ENCODE assay signal across 11 cellular contexts in genomic region chr6:111731404-111732195, GRCh38.
A peak's percentile ranks its signal among the peaks of the same experiment; 100 is the strongest.
DNase-seq lines count a peak whose midpoint lies in the region; ATAC-seq and TF ChIP-seq lines count a peak whose summit lies in the region.
"Had no signal": no experiment of that assay in that cellular context is flagged by ENCODE, and none has a peak within 500 bp of the region (broad histone marks: within the 10 kb centered on the region; RNA-seq: fewer than 3 reads in every experiment).

No MANE protein-coding gene starts in this region.

- POLR2A ChIA-PET in WTC11 (lab: Charles Lee), result no interaction called here

- peak overlapping the region; percentile 25; the same call in 1 of the 2 replicates for H3K9ac ChIP-seq in iPS-20b (ENCODE audit: low read depth, low read length)

- H3K4me1 ChIP-seq in iPS-20b (ENCODE audit: insufficient read depth, low read length), result peaks cover 14% of the 10 kb centered on the region

- peak; percentile 64 for ATAC-seq in WTC11
- peak; percentile 72 for ATAC-seq in stimulated activated effector memory CD8-positive, alpha-beta T cell treated with anti-CD3 and anti-CD28 coated beads, Interleukin-12 subunit alpha, Interleukin-12 subunit beta, amount 100 ng/mL, for 72 hours
- ATAC-seq in esophagus mucosa, result no peak
- no peak for ATAC-seq in left colon
- ATAC-seq: gastroesophageal sphincter had no signal

- peaks cover 47% of the 10 kb centered on the region for H3K4me1 Mint-ChIP-seq in activated CD4-positive, alpha-beta T cell treated with anti-CD3 and anti-CD28 coated beads, Interleukin-2, amount 10 ng/mL, durations not matched to agents 24 days and 14 days
- H3K4me1 Mint-ChIP-seq in WTC11, result peaks cover 31% of the 10 kb centered on the region
- peaks cover 96% of the 10 kb centered on the region for H3K4me1 Mint-ChIP-seq in stimulated activated effector memory CD8-positive, alpha-beta T cell treated with anti-CD3 and anti-CD28 coated beads, Interleukin-12 subunit alpha, Interleukin-12 subunit beta, amount 100 ng/mL, for 72 hours

- H3K4me3 ChIP-seq in iPS-20b (ENCODE audit: low read length), result peak overlapping the region; percentile 19; the same call in 1 of the 2 replicates
- H3K4me3 ChIP-seq: gastroesophageal sphincter had no signal

- intact Hi-C loops in activated CD4-positive, alpha-beta T cell treated with anti-CD3 and anti-CD28 coated beads, Interleukin-2, amount 10 ng/mL, durations not matched to agents 24 days and 14 days (cut with micrococcal nuclease), result no loop called here
- intact Hi-C loops in left colon (cut with DNase I, micrococcal nuclease), result no loop called here

- DNase-seq in activated CD4-positive, alpha-beta T cell treated with anti-CD3 and anti-CD28 coated beads, Interleukin-2, amount 10 ng/mL, durations not matched to agents 24 days and 14 days, result no peak
- DNase-seq in activated CD4-positive, alpha-beta T cell treated with anti-CD3 and anti-CD28 coated beads, Interleukin-2, amount 50 U/mL, for 48 hours, result no peak
- no peak for DNase-seq in WTC11 (ENCODE audit: low spot score)
- DNase-seq in stimulated activated effector memory CD8-positive, alpha-beta T cell treated with anti-CD3 and anti-CD28 coated beads, Interleukin-12 subunit alpha, Interleukin-12 subunit beta, amount 100 ng/mL, for 72 hours (ENCODE audit: low spot score in 2 of 2), result no peak
- DNase-seq in HPDE6-E6E7 (ENCODE audit: extremely low spot score), result no peak
- no peak for DNase-seq in left colon
- DNase-seq: HFFc6, NCI-H2081 treated with DMSO at 0.1 percent for 48 hours had no signal

- H3K36me3 Mint-ChIP-seq in activated CD4-positive, alpha-beta T cell treated with anti-CD3 and anti-CD28 coated beads, Interleukin-2, amount 10 ng/mL, durations not matched to agents 24 days and 14 days (ENCODE audit: low read depth), result peaks cover 75% of the 10 kb centered on the region
- H3K36me3 Mint-ChIP-seq in WTC11, result peaks cover 26% of the 10 kb centered on the region
- peaks cover 98% of the 10 kb centered on the region for H3K36me3 Mint-ChIP-seq in stimulated activated effector memory CD8-positive, alpha-beta T cell treated with anti-CD3 and anti-CD28 coated beads, Interleukin-12 subunit alpha, Interleukin-12 subunit beta, amount 100 ng/mL, for 72 hours

- CTCF ChIA-PET in WTC11 (lab: Charles Lee), result no interaction called here

- no peak overlapping the region for H3K4me3 Mint-ChIP-seq in activated CD4-positive, alpha-beta T cell treated with anti-CD3 and anti-CD28 coated beads, Interleukin-2, amount 10 ng/mL, durations not matched to agents 24 days and 14 days
- H3K4me3 Mint-ChIP-seq in WTC11, result 0 out of 2 replicates have a peak overlapping the region, but pooled peaks have one; percentile 5
- peak overlapping the region; percentile 25 for H3K4me3 Mint-ChIP-seq in stimulated activated effector memory CD8-positive, alpha-beta T cell treated with anti-CD3 and anti-CD28 coated beads, Interleukin-12 subunit alpha, Interleukin-12 subunit beta, amount 100 ng/mL, for 72 hours
- H3K4me3 Mint-ChIP-seq: HFFc6 had no signal

- peaks cover 11% of the 10 kb centered on the region for H3K9me3 ChIP-seq in iPS-20b (ENCODE audit: insufficient read depth, low read depth, low read length)

- no peak for TF ChIP-seq CTCF in WTC11 (IDR thresholded peaks at IDR 0.05)

- H3K27me3 ChIP-seq in iPS-20b (ENCODE audit: insufficient read depth, low read length), result no peaks in the 10 kb centered on the region
- H3K27me3 ChIP-seq: gastroesophageal sphincter had no signal

- H3K27ac Mint-ChIP-seq in activated CD4-positive, alpha-beta T cell treated with anti-CD3 and anti-CD28 coated beads, Interleukin-2, amount 10 ng/mL, durations not matched to agents 24 days and 14 days, result peak overlapping the region; percentile 64
- peak overlapping the region; percentile 83 for H3K27ac Mint-ChIP-seq in WTC11
- H3K27ac Mint-ChIP-seq in stimulated activated effector memory CD8-positive, alpha-beta T cell treated with anti-CD3 and anti-CD28 coated beads, Interleukin-12 subunit alpha, Interleukin-12 subunit beta, amount 100 ng/mL, for 72 hours, result peak overlapping the region; percentile 93
- H3K27ac Mint-ChIP-seq: HFFc6 had no signal

- H3K27me3 Mint-ChIP-seq in activated CD4-positive, alpha-beta T cell treated with anti-CD3 and anti-CD28 coated beads, Interleukin-2, amount 10 ng/mL, durations not matched to agents 24 days and 14 days, result no peaks in the 10 kb centered on the region
- H3K27me3 Mint-ChIP-seq in WTC11 (ENCODE audit: low read depth), result no peaks in the 10 kb centered on the region

- peaks cover 7% of the 10 kb centered on the region for H3K9me3 Mint-ChIP-seq in activated CD4-positive, alpha-beta T cell treated with anti-CD3 and anti-CD28 coated beads, Interleukin-2, amount 10 ng/mL, durations not matched to agents 24 days and 14 days
- peaks cover 25% of the 10 kb centered on the region for H3K9me3 Mint-ChIP-seq in WTC11
- H3K9me3 Mint-ChIP-seq in stimulated activated effector memory CD8-positive, alpha-beta T cell treated with anti-CD3 and anti-CD28 coated beads, Interleukin-12 subunit alpha, Interleukin-12 subunit beta, amount 100 ng/mL, for 72 hours, result no peaks in the 10 kb centered on the region

- H3K36me3 ChIP-seq in iPS-20b (ENCODE audit: insufficient read depth, low read depth, low read length), result peaks cover 14% of the 10 kb centered on the region
- H3K36me3 ChIP-seq: gastroesophageal sphincter had no signal

- H3K27ac ChIP-seq in iPS-20b (ENCODE audit: low read length), result peak overlapping the region; percentile 18

TF ChIP-seq in WTC11, 78 proteins besides CTCF, POLR2A, EP300 and RAD21 (continues in another document):
- TF ChIP-seq FOXP1 (CRISPR knock-in tag; IDR thresholded peaks at IDR 0.05; ENCODE audit: borderline replicate concordance), result no peak
- no peak for TF ChIP-seq FOXK1 (CRISPR knock-in tag; IDR thresholded peaks at IDR 0.05)
- TF ChIP-seq STAT6 (CRISPR knock-in tag; conservative IDR thresholded peaks at IDR 0.05; ENCODE audit: low read depth), result no peak
- no peak for TF ChIP-seq ZNF425 (CRISPR knock-in tag; conservative IDR thresholded peaks at IDR 0.05)
- no peak for TF ChIP-seq GRHL2 (CRISPR knock-in tag; IDR thresholded peaks at IDR 0.05; ENCODE audit: insufficient replicate concordance, severe bottlenecking)
- no peak for TF ChIP-seq ZBTB43 (CRISPR knock-in tag; IDR thresholded peaks at IDR 0.05)
- no peak for TF ChIP-seq CREB1 (CRISPR knock-in tag; IDR thresholded peaks at IDR 0.05)
- TF ChIP-seq TP53 (CRISPR knock-in tag; IDR thresholded peaks at IDR 0.05), result no peak

Comparison
In these comparisons a context has a peak if more than half of its experiments do, and no peak if none do; other contexts are left out.
1. ATAC-seq: peak in WTC11 (single experiment) and stimulated activated effector memory CD8-positive, alpha-beta T cell treated with anti-CD3 and anti-CD28 coated beads, Interleukin-12 subunit alpha, Interleukin-12 subunit beta, amount 100 ng/mL, for 72 hours (single experiment); none in esophagus mucosa (single experiment) and left colon (single experiment).
2. Peak in every context shown above with its lines, with median percentiles within 50 percentile points of each other: H3K27ac Mint-ChIP-seq.